8 cellular contexts compared by ENCODE assay signal in genomic region chr12:42237052-42237852, GRCh38. TPM values are rescaled to one million over a fixed set of nuclear protein-coding genes. Genes with fewer than 3 reads are reported as not detected.
DNase-seq lines count a peak whose midpoint lies in the region; ATAC-seq lines count a peak whose summit lies in the region.

No MANE protein-coding gene starts in this region.

- intact Hi-C loops in sciatic nerve (cut with DNase I), result no loop called here

- DNase-seq in NCI-H1436 (lab: John Stamatoyannopoulos, UW) (peak; percentile 62), NCI-H1436 treated with DMSO at 0.1 percent for 48 hours (lab: John Stamatoyannopoulos, UW) (no peak), NCI-H146 (lab: John Stamatoyannopoulos, UW) (peak; percentile 89), T1000 (lab: John Stamatoyannopoulos, UW) (peak; percentile 53), astrocyte of the hippocampus (ENCODE audit: low read depth, low spot score) (peak; percentile 90), iPS DF 19.7 (ENCODE audit: low read depth, low spot score) (peak; percentile 57), sciatic nerve (ENCODE audit: low spot score) (peak; percentile 77)

- peak; percentile 77 for ATAC-seq in HG02852 (IDR thresholded peaks at IDR 0.05; ENCODE audit: unreplicated experiment)
- peak; percentile 73 for ATAC-seq in sciatic nerve

RNA-seq across cellular contexts. Expression of gene YAF2, which starts 0.8 kb away (rescaled TPM):
- 42.4 TPM for total RNA-seq in sciatic nerve
